ENCODE assay signal across 9 cellular contexts in genomic region chr19:17496337-17496997, GRCh38. TPM values are rescaled to one million over a fixed set of nuclear protein-coding genes. Genes with fewer than 3 reads are reported as not detected.
DNase-seq lines count a peak whose midpoint lies in the region; ATAC-seq, FAIRE-seq and TF ChIP-seq lines count a peak whose summit lies in the region.
"Had no signal": no experiment of that assay in that cellular context is flagged by ENCODE, and none has a peak within 500 bp of the region (broad histone marks: within the 10 kb centered on the region; RNA-seq: fewer than 3 reads in every experiment).

No MANE protein-coding gene starts in this region.

- intact Hi-C loops in pancreas (cut with DNase I) = no loop called here

- DNase-seq in 8988T (peak; percentile 94), GM13977 (ENCODE audit: low spot score) (peak; percentile 92), HuH-7 (ENCODE audit: low spot score) (peak; percentile 93), RKO (ENCODE audit: low spot score) (peak; percentile 74), fibroblast of the conjunctiva (ENCODE audit: low read depth) (peak; percentile 47), pancreas (peak; percentile 40 to 86 (median 72)), urothelium cell line (ENCODE audit: low spot score) (peak; percentile 66)
- peak; percentile 74 for DNase-seq in activated T-cell treated with anti-CD3 and anti-CD28 coated beads, Interleukin-2, amount 50 U/mL, for 4 hours

- TF ChIP-seq CTCF in GM13977 (IDR thresholded peaks at IDR 0.05; ENCODE audit: extremely low read depth, insufficient read depth, missing control alignments) = peak; percentile 98
- peak; percentile 76 to 87 (median 82) for TF ChIP-seq CTCF in pancreas (IDR thresholded peaks at IDR 0.05)

- H3K4me1 ChIP-seq in pancreas = no peaks in the 10 kb centered on the region

- H3K9me3 Mint-ChIP-seq in activated T-cell treated with anti-CD3 and anti-CD28 coated beads, Interleukin-2, amount 50 U/mL, for 4 hours = no peaks in the 10 kb centered on the region

- no peaks in the 10 kb centered on the region for H3K36me3 ChIP-seq in pancreas

- in situ Hi-C loops in GM13977 (cut with MboI; ENCODE audit: low pct_unique_long_range_greater_than_20kb, low sequenced_read_pairs, unreplicated experiment) = no loop called here

- H3K27me3 ChIP-seq in pancreas = no peaks in the 10 kb centered on the region

- WGBS in pancreas, 2 donors = 32 to 33% methylated on average over 14 of the region's 14 CpGs

- no peaks in the 10 kb centered on the region for H3K36me3 Mint-ChIP-seq in activated T-cell treated with anti-CD3 and anti-CD28 coated beads, Interleukin-2, amount 50 U/mL, for 4 hours (ENCODE audit: insufficient read depth)

- FAIRE-seq in pancreas (lab: Jason Lieb, UNC) = no peak
- no peak for FAIRE-seq in urothelium cell line (lab: Jason Lieb, UNC)

- H3K9me3 ChIP-seq in pancreas = no peaks in the 10 kb centered on the region

- ATAC-seq in activated T-cell treated with anti-CD3 and anti-CD28 coated beads, Interleukin-2, amount 50 U/mL, for 4 hours = peak; percentile 98 to 99
- peak; percentile 81 to 92 (median 86) for ATAC-seq in pancreas

- no peak overlapping the region for H3K4me3 Mint-ChIP-seq in activated T-cell treated with anti-CD3 and anti-CD28 coated beads, Interleukin-2, amount 50 U/mL, for 4 hours

- no peak overlapping the region for H3K27ac ChIP-seq in pancreas

- peaks cover 18% of the 10 kb centered on the region for H3K4me1 Mint-ChIP-seq in activated T-cell treated with anti-CD3 and anti-CD28 coated beads, Interleukin-2, amount 50 U/mL, for 4 hours (ENCODE audit: low read depth)

- no peak overlapping the region for H3K4me3 ChIP-seq in pancreas

- no peaks in the 10 kb centered on the region for H3K27me3 Mint-ChIP-seq in activated T-cell treated with anti-CD3 and anti-CD28 coated beads, Interleukin-2, amount 50 U/mL, for 4 hours (ENCODE audit: low read depth)

RNA-seq across cellular contexts. Expression of gene PGLS, which starts 15.0 kb away (rescaled TPM):
- total RNA-seq in activated T-cell treated with anti-CD3 and anti-CD28 coated beads, Interleukin-2, amount 50 U/mL, for 4 hours = 10 to 100 TPM; 59.4 to 61.6 (median 60.9) TPM
- total RNA-seq in pancreas = 10 to 100 TPM; 28.8 to 53.8 (median 46.6) TPM
- polyA plus RNA-seq in pancreas = 10 to 100 TPM; 53.6 to 65.8 TPM

RNA-seq across cellular contexts. Expression of gene SLC27A1, which starts 26.1 kb away (rescaled TPM):
- 1 to 10 TPM; 1.5 to 2.1 (median 2.0) TPM for total RNA-seq in activated T-cell treated with anti-CD3 and anti-CD28 coated beads, Interleukin-2, amount 50 U/mL, for 4 hours
- total RNA-seq in pancreas = 10 to 100 TPM in 3 of 6 donors, 1 to 10 TPM in 3; 9.4 to 18.1 (median 10.2) TPM
- polyA plus RNA-seq in pancreas = 10 to 100 TPM; 31.4 to 37.1 TPM

RNA-seq across cellular contexts. Expression of gene NXNL1, which starts 35.7 kb away (rescaled TPM):
- total RNA-seq in activated T-cell treated with anti-CD3 and anti-CD28 coated beads, Interleukin-2, amount 50 U/mL, for 4 hours = not detected
- total RNA-seq in pancreas = not detected
- under 1 TPM in 1 of 2 donors, not detected in 1; 0.19 TPM for polyA plus RNA-seq in pancreas
- total RNA-seq: pulmonary artery endothelial cell had no signal

RNA-seq across cellular contexts. Expression of gene TMEM221, which starts 48.0 kb away (rescaled TPM):
- total RNA-seq in activated T-cell treated with anti-CD3 and anti-CD28 coated beads, Interleukin-2, amount 50 U/mL, for 4 hours = not detected
- under 1 TPM; 0.13 to 1.00 (median 0.46) TPM for total RNA-seq in pancreas
- polyA plus RNA-seq in pancreas = under 1 TPM; 0.16 to 0.42 TPM
- total RNA-seq: pulmonary artery endothelial cell had no signal

RNA-seq across cellular contexts. Expression of gene COLGALT1, which starts 59.0 kb away (rescaled TPM):
- total RNA-seq in activated T-cell treated with anti-CD3 and anti-CD28 coated beads, Interleukin-2, amount 50 U/mL, for 4 hours = 100 to 1,000 TPM; 121 to 148 (median 139) TPM
- 10 to 100 TPM; 13.5 to 50.6 (median 19.5) TPM for total RNA-seq in pancreas
- polyA plus RNA-seq in pancreas = 10 to 100 TPM; 27.6 to 34.4 TPM
